8 cellular contexts compared by ENCODE assay signal in genomic region chr15:35191783-35192182, GRCh38.
"Had no signal": no experiment of that assay in that cellular context is flagged by ENCODE, and none has a peak within 500 bp of the region (broad histone marks: within the 10 kb centered on the region; RNA-seq: fewer than 3 reads in every experiment).

No MANE protein-coding gene starts in this region.

- ATAC-seq: GM12878 had no signal

- FAIRE-seq: G401.6, GM12878, GM12891, GM12892, GM18507, GM19239 had no signal

- DNase-seq: GDM1, GF-D8 had no signal

- H3K4me3 ChIP-seq: GM12878 had no signal
